ENCODE assay signal across 8 cellular contexts in genomic region chr2:72859831-72860262, GRCh38. TPM values are rescaled to one million over a fixed set of nuclear protein-coding genes. Genes with fewer than 3 reads are reported as not detected.
DNase-seq lines count a peak whose midpoint lies in the region; ATAC-seq and TF ChIP-seq lines count a peak whose summit lies in the region.

No MANE protein-coding gene starts in this region.

- H3K9me3 ChIP-seq in CD8-positive, alpha-beta memory T cell (ENCODE audit: low read length): no peaks in the 10 kb centered on the region
- H3K9me3 ChIP-seq in RWPE2 (ENCODE audit: severe bottlenecking): no peaks in the 10 kb centered on the region
- H3K9me3 ChIP-seq in psoas muscle: no peaks in the 10 kb centered on the region

- intact Hi-C loops in psoas muscle (cut with DNase I): loop anchor here in 1 of 2 donors (1.0 kb wide), 1 partner anchor 89 kb away; no protein-coding TSS in a partner anchor

- no peaks in the 10 kb centered on the region for H3K36me3 Mint-ChIP-seq in CD8-positive, alpha-beta memory T cell

- peaks cover 14% of the 10 kb centered on the region for H3K27me3 ChIP-seq in CD8-positive, alpha-beta memory T cell (ENCODE audit: insufficient read depth, low read length, poor library complexity, severe bottlenecking)
- H3K27me3 ChIP-seq in RWPE2 (ENCODE audit: insufficient read depth, poor library complexity, severe bottlenecking): no peaks in the 10 kb centered on the region
- H3K27me3 ChIP-seq in psoas muscle (ENCODE audit: insufficient read depth in 3 of 3, low read length in 2 of 3): peaks cover 0 to 25% (median 0%) of the 10 kb centered on the region in 3 donors

- WGBS in psoas muscle, 3 donors: 0 to 5% (median 4%) methylated on average over 3 of the region's 3 CpGs

- TF ChIP-seq CTCF in RWPE2 (IDR thresholded peaks at IDR 0.05; ENCODE audit: poor library complexity, severe bottlenecking) (peak; percentile 84), psoas muscle (IDR thresholded peaks at IDR 0.05) (peak; percentile 68)

- no peaks in the 10 kb centered on the region for H3K9me3 Mint-ChIP-seq in CD8-positive, alpha-beta memory T cell

- peaks cover 39 to 75% of the 10 kb centered on the region in 2 donors for H3K27me3 Mint-ChIP-seq in CD8-positive, alpha-beta memory T cell

- H3K4me1 ChIP-seq in CD8-positive, alpha-beta memory T cell (ENCODE audit: insufficient read depth, low read length): no peaks in the 10 kb centered on the region
- no peaks in the 10 kb centered on the region for H3K4me1 ChIP-seq in RWPE2 (ENCODE audit: insufficient read depth, poor library complexity, severe bottlenecking)
- H3K4me1 ChIP-seq in psoas muscle: no peaks in the 10 kb centered on the region

- POLR2A ChIA-PET in CD8-positive, alpha-beta memory T cell (lab: Charles Lee): no interaction called here

- peak overlapping the region in 1 of 7 donors; percentile 9 for H3K4me3 Mint-ChIP-seq in CD8-positive, alpha-beta memory T cell

- in situ Hi-C loops in KBM-7 (cut with MboI; ENCODE audit: low pct_unique_long_range_greater_than_20kb, low sequenced_read_pairs): loop anchor here (25.0 kb wide), 1 partner anchor 98 kb away; no protein-coding TSS in a partner anchor

- H3K27ac ChIP-seq in CD8-positive, alpha-beta memory T cell (ENCODE audit: low read depth, low read length): no peak overlapping the region
- no peak overlapping the region for H3K27ac ChIP-seq in RWPE2 (ENCODE audit: poor library complexity, severe bottlenecking)
- H3K27ac ChIP-seq in psoas muscle: no peak overlapping the region

- H3K4me1 Mint-ChIP-seq in CD8-positive, alpha-beta memory T cell: peaks cover 8 to 13% (median 10%) of the 10 kb centered on the region in 3 donors

- no peak overlapping the region for H3K27ac Mint-ChIP-seq in CD8-positive, alpha-beta memory T cell

- H3K36me3 ChIP-seq in CD8-positive, alpha-beta memory T cell (ENCODE audit: insufficient read depth, low read length): no peaks in the 10 kb centered on the region
- H3K36me3 ChIP-seq in RWPE2 (ENCODE audit: low read depth) (no peaks in the 10 kb centered on the region), psoas muscle (ENCODE audit: insufficient read depth in 1 of 2, low read depth in 1 of 2) (no peaks in the 10 kb centered on the region)

- DNase-seq in CD8-positive, alpha-beta memory T cell: peak; percentile 25 to 67 (median 38)
- DNase-seq in KBM-7 (peak; percentile 63), RWPE2 (ENCODE audit: low spot score) (no peak), germinal center (ENCODE audit: low spot score) (peak; percentile 51), psoas muscle (no peak), mesenteric fat pad (ENCODE audit: low spot score) (no peak)
- DNase-seq in activated effector memory CD4-positive, alpha-beta T cell treated with Interleukin-2 at 50 U/mL for 16 hours: peak; percentile 32

- ATAC-seq in GM19452 (IDR thresholded peaks at IDR 0.05; ENCODE audit: unreplicated experiment): peak; percentile 62
- peak; percentile 78 for ATAC-seq in RWPE2 (ENCODE audit: low read depth)
- peak; percentile 61 to 75 (median 68) for ATAC-seq in psoas muscle

- H3K4me3 ChIP-seq in CD8-positive, alpha-beta memory T cell (ENCODE audit: low read length): no peak overlapping the region
- H3K4me3 ChIP-seq in RWPE2 (ENCODE audit: severe bottlenecking): no peak overlapping the region
- no peak overlapping the region for H3K4me3 ChIP-seq in psoas muscle

- CTCF ChIA-PET in CD8-positive, alpha-beta memory T cell (lab: Charles Lee): interaction anchor here (0.7 to 3.3 kb wide), 13 partner anchors 9 to 353 kb away, joined by 3 to 18 read pairs (median 3); no protein-coding TSS in a partner anchor

RNA-seq across cellular contexts. Expression of gene SPR, which starts 27.4 kb away (rescaled TPM):
- 1 to 10 TPM; 8.8 to 9.3 TPM for total RNA-seq in CD8-positive, alpha-beta memory T cell
- 0.14 TPM for polyA plus RNA-seq in CD8-positive, alpha-beta memory T cell
- total RNA-seq in psoas muscle (10 to 100 TPM; 23.3 to 34.0 (median 29.1) TPM), mesenteric fat pad (38.6 TPM)
- 10 to 100 TPM; 19.1 to 46.0 (median 39.1) TPM for polyA plus RNA-seq in psoas muscle

RNA-seq across cellular contexts. Expression of gene EXOC6B, which starts 34.0 kb away (rescaled TPM):
- 1 to 10 TPM; 7.1 to 9.4 TPM for total RNA-seq in CD8-positive, alpha-beta memory T cell
- 2.1 TPM for polyA plus RNA-seq in CD8-positive, alpha-beta memory T cell
- total RNA-seq in psoas muscle (10 to 100 TPM; 14.1 to 26.8 (median 20.4) TPM), mesenteric fat pad (37.4 TPM)
- polyA plus RNA-seq in psoas muscle: 1 to 10 TPM; 4.4 to 7.9 (median 5.1) TPM

RNA-seq across cellular contexts. Expression of gene EMX1, which starts 57.5 kb away (rescaled TPM):
- total RNA-seq in CD8-positive, alpha-beta memory T cell: under 1 TPM; 0.57 to 0.82 TPM
- polyA plus RNA-seq in CD8-positive, alpha-beta memory T cell: not detected
- not detected for total RNA-seq in psoas muscle
- polyA plus RNA-seq in psoas muscle: under 1 TPM in 1 of 3 donors, not detected in 2; 0.01 TPM
- total RNA-seq in mesenteric fat pad: not detected

Comparison
In these comparisons a context has a peak if more than half of its experiments do, and no peak if none do; other contexts are left out.
1. DNase-seq: peak in CD8-positive, alpha-beta memory T cell (5 of 5), KBM-7 (single experiment), activated effector memory CD4-positive, alpha-beta T cell treated with Interleukin-2 at 50 U/mL for 16 hours (single experiment) and germinal center (single experiment); none in RWPE2 (single experiment), psoas muscle (0 of 2) and mesenteric fat pad (single experiment).
2. Peak in every context shown above with its lines, with median percentiles within 50 percentile points of each other: ATAC-seq.